1 cellular context compared by ENCODE assay signal in the genomic region with DNA sequence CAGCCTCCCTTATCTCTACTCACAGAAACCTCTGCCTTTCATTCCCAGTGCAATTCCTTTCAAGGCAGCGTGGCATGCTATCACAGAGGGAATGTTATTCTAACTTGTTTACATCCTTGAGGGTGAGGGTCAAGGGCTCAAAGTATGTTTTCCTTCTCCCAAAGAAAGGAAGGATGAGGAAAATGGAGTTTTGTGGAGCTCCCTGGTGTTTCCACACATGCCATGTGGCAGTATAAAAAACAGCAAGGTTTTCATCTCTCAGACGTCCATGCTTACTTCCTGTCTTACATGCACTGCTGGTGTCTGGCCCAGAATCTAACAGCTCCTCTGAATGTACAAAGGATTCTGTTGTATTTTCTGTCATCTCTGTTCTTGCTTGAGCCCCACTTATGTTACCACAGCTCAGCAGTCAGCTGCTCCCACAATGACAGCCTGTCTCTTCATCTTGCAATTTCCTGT.
TF ChIP-seq lines count a peak whose summit lies in the region.

No MANE protein-coding gene starts in this region.

TF ChIP-seq in SK-N-SH, 30 proteins besides CTCF, POLR2A, EP300 and RAD21 (continued from another document):
- TF ChIP-seq, protein P1, sequence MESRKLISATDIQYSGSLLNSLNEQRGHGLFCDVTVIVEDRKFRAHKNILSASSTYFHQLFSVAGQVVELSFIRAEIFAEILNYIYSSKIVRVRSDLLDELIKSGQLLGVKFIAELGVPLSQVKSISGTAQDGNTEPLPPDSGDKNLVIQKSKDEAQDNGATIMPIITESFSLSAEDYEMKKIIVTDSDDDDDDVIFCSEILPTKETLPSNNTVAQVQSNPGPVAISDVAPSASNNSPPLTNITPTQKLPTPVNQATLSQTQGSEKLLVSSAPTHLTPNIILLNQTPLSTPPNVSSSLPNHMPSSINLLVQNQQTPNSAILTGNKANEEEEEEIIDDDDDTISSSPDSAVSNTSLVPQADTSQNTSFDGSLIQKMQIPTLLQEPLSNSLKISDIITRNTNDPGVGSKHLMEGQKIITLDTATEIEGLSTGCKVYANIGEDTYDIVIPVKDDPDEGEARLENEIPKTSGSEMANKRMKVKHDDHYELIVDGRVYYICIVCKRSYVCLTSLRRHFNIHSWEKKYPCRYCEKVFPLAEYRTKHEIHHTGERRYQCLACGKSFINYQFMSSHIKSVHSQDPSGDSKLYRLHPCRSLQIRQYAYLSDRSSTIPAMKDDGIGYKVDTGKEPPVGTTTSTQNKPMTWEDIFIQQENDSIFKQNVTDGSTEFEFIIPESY (IDR thresholded peaks at IDR 0.05; ENCODE audit: borderline replicate concordance, low read depth): no peak
- TF ChIP-seq, protein P2, sequence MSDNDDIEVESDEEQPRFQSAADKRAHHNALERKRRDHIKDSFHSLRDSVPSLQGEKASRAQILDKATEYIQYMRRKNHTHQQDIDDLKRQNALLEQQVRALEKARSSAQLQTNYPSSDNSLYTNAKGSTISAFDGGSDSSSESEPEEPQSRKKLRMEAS (IDR thresholded peaks at IDR 0.05; ENCODE audit: low read depth): no peak
- TF ChIP-seq USF1 (IDR thresholded peaks at IDR 0.05; ENCODE audit: borderline replicate concordance, low read depth) (no peak), MEF2A (IDR thresholded peaks at IDR 0.05; ENCODE audit: borderline replicate concordance, low read depth) (no peak), EZH2phosphoT487 (IDR thresholded peaks at IDR 0.05; ENCODE audit: borderline replicate concordance, low read depth) (no peak), GATA2 (CRISPR knock-in tag; IDR thresholded peaks at IDR 0.05) (no peak), RFX5 (IDR thresholded peaks at IDR 0.05; ENCODE audit: low read length) (no peak), RCOR1 (IDR thresholded peaks at IDR 0.05; ENCODE audit: low read length) (no peak), MXI1 (IDR thresholded peaks at IDR 0.05; ENCODE audit: low read depth, low read length) (no peak), SMC3 (IDR thresholded peaks at IDR 0.05; ENCODE audit: low read depth, low read length) (no peak), TCF12 (IDR thresholded peaks at IDR 0.05) (no peak), GABPA (IDR thresholded peaks at IDR 0.05; ENCODE audit: low read depth) (no peak), JUND (IDR thresholded peaks at IDR 0.05) (no peak), POLR2AphosphoS5 (IDR thresholded peaks at IDR 0.05; ENCODE audit: low read depth, low read length) (no peak), TEAD4 (IDR thresholded peaks at IDR 0.05; ENCODE audit: borderline replicate concordance, insufficient read depth) (no peak), FOXM1 (IDR thresholded peaks at IDR 0.05; ENCODE audit: low read depth) (no peak)
- TF ChIP-seq, protein P3, sequence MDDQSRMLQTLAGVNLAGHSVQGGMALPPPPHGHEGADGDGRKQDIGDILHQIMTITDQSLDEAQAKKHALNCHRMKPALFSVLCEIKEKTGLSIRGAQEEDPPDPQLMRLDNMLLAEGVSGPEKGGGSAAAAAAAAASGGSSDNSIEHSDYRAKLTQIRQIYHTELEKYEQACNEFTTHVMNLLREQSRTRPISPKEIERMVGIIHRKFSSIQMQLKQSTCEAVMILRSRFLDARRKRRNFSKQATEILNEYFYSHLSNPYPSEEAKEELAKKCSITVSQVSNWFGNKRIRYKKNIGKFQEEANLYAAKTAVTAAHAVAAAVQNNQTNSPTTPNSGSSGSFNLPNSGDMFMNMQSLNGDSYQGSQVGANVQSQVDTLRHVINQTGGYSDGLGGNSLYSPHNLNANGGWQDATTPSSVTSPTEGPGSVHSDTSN (IDR thresholded peaks at IDR 0.05): no peak
